ENCODE assay signal across 18 cellular contexts in genomic region chr4:146367347-146367746, GRCh38.
"Had no signal": no experiment of that assay in that cellular context is flagged by ENCODE, and none has a peak within 500 bp of the region (broad histone marks: within the 10 kb centered on the region; RNA-seq: fewer than 3 reads in every experiment).

No MANE protein-coding gene starts in this region.

- DNase-seq: effector CD4-positive, alpha-beta T cell; islet precursor cell; lower lobe of right lung; posterior cingulate gyrus; small intestine; stimulated activated CD4-positive, alpha-beta T cell treated with anti-CD3 and anti-CD28 coated beads, Interleukin-12 subunit alpha, Interleukin-12 subunit beta, amount 100 ng/mL, for 4 hours; stimulated activated naive CD4-positive, alpha-beta T cell; stomach; trophoblast cell had no signal

- H3K4me1 Mint-ChIP-seq: mesothelial cell of epicardium had no signal

- H3K36me3 ChIP-seq: heart left ventricle, lower lobe of right lung, neutrophil, right atrium auricular region, stomach, thoracic aorta had no signal

- ATAC-seq: left lobe of liver, lower lobe of right lung had no signal

- H3K27ac Mint-ChIP-seq: memory B cell, mesothelial cell of epicardium, nephron had no signal

- H3K27ac ChIP-seq: coronary artery, lower lobe of right lung, neutrophil, right atrium auricular region, stomach, thoracic aorta had no signal

- H3K27me3 Mint-ChIP-seq: memory B cell had no signal

- H3K27me3 ChIP-seq: heart left ventricle, neutrophil, right atrium auricular region, stomach had no signal

- H3K4me3 Mint-ChIP-seq: memory B cell, mesothelial cell of epicardium, nephron had no signal

- H3K9me3 ChIP-seq: neutrophil had no signal

- H3K4me3 ChIP-seq: coronary artery, heart left ventricle, lower lobe of right lung, right atrium auricular region, stomach, thoracic aorta had no signal
